ENCODE assay signal across 1 cellular context in the genomic region with DNA sequence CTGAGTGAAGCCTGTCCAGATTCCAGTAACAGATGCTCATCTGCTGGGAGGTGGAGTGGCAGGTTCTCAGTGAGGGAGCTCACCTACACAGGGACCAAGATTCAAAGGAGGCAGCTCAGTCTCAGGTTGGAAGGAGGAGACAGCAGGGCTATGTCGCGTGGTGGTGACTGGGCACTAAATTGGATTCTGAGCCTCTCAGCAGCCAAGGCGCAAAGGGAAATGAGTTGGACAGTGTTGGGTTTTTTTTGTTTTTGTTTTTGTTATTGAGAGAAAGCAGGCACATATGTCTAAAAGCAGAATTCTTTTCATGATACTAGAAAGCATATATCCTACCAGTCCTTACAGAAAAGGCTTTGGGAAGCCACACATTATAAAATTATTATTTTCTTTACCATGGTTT.
TF ChIP-seq lines count a peak whose summit lies in the region.

No MANE protein-coding gene starts in this region.

TF ChIP-seq in SK-N-SH, 30 proteins besides CTCF, POLR2A, EP300 and RAD21 (continued from another document):
- TF ChIP-seq, protein P1, sequence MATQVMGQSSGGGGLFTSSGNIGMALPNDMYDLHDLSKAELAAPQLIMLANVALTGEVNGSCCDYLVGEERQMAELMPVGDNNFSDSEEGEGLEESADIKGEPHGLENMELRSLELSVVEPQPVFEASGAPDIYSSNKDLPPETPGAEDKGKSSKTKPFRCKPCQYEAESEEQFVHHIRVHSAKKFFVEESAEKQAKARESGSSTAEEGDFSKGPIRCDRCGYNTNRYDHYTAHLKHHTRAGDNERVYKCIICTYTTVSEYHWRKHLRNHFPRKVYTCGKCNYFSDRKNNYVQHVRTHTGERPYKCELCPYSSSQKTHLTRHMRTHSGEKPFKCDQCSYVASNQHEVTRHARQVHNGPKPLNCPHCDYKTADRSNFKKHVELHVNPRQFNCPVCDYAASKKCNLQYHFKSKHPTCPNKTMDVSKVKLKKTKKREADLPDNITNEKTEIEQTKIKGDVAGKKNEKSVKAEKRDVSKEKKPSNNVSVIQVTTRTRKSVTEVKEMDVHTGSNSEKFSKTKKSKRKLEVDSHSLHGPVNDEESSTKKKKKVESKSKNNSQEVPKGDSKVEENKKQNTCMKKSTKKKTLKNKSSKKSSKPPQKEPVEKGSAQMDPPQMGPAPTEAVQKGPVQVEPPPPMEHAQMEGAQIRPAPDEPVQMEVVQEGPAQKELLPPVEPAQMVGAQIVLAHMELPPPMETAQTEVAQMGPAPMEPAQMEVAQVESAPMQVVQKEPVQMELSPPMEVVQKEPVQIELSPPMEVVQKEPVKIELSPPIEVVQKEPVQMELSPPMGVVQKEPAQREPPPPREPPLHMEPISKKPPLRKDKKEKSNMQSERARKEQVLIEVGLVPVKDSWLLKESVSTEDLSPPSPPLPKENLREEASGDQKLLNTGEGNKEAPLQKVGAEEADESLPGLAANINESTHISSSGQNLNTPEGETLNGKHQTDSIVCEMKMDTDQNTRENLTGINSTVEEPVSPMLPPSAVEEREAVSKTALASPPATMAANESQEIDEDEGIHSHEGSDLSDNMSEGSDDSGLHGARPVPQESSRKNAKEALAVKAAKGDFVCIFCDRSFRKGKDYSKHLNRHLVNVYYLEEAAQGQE (IDR thresholded peaks at IDR 0.05; ENCODE audit: low read depth, low read length), result no peak
- TF ChIP-seq NFIC (IDR thresholded peaks at IDR 0.05; ENCODE audit: borderline replicate concordance) (no peak), RCOR1 (IDR thresholded peaks at IDR 0.05; ENCODE audit: low read length) (no peak), RXRA (IDR thresholded peaks at IDR 0.05; ENCODE audit: borderline replicate concordance, low read depth) (no peak), MXI1 (IDR thresholded peaks at IDR 0.05; ENCODE audit: low read depth, low read length) (no peak), TCF12 (IDR thresholded peaks at IDR 0.05) (no peak), RFX5 (IDR thresholded peaks at IDR 0.05; ENCODE audit: low read length) (no peak), FOXJ3 (CRISPR knock-in tag; IDR thresholded peaks at IDR 0.05) (no peak), NRF1 (IDR thresholded peaks at IDR 0.05; ENCODE audit: low read depth, low read length) (no peak), CHD2 (IDR thresholded peaks at IDR 0.05; ENCODE audit: low read length, partially characterized antibody) (no peak)
- TF ChIP-seq, protein P2, sequence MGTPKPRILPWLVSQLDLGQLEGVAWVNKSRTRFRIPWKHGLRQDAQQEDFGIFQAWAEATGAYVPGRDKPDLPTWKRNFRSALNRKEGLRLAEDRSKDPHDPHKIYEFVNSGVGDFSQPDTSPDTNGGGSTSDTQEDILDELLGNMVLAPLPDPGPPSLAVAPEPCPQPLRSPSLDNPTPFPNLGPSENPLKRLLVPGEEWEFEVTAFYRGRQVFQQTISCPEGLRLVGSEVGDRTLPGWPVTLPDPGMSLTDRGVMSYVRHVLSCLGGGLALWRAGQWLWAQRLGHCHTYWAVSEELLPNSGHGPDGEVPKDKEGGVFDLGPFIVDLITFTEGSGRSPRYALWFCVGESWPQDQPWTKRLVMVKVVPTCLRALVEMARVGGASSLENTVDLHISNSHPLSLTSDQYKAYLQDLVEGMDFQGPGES (IDR thresholded peaks at IDR 0.05; ENCODE audit: low read depth, low read length), result no peak
- TF ChIP-seq, protein P3, sequence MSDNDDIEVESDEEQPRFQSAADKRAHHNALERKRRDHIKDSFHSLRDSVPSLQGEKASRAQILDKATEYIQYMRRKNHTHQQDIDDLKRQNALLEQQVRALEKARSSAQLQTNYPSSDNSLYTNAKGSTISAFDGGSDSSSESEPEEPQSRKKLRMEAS (IDR thresholded peaks at IDR 0.05; ENCODE audit: low read depth), result no peak
- TF ChIP-seq, protein P4, sequence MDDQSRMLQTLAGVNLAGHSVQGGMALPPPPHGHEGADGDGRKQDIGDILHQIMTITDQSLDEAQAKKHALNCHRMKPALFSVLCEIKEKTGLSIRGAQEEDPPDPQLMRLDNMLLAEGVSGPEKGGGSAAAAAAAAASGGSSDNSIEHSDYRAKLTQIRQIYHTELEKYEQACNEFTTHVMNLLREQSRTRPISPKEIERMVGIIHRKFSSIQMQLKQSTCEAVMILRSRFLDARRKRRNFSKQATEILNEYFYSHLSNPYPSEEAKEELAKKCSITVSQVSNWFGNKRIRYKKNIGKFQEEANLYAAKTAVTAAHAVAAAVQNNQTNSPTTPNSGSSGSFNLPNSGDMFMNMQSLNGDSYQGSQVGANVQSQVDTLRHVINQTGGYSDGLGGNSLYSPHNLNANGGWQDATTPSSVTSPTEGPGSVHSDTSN (IDR thresholded peaks at IDR 0.05), result no peak
- TF ChIP-seq, protein P5, sequence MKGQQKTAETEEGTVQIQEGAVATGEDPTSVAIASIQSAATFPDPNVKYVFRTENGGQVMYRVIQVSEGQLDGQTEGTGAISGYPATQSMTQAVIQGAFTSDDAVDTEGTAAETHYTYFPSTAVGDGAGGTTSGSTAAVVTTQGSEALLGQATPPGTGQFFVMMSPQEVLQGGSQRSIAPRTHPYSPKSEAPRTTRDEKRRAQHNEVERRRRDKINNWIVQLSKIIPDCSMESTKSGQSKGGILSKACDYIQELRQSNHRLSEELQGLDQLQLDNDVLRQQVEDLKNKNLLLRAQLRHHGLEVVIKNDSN (IDR thresholded peaks at IDR 0.05; ENCODE audit: borderline replicate concordance, low read depth), result no peak
